ENCODE assay signal across 8 cellular contexts in the genomic region with DNA sequence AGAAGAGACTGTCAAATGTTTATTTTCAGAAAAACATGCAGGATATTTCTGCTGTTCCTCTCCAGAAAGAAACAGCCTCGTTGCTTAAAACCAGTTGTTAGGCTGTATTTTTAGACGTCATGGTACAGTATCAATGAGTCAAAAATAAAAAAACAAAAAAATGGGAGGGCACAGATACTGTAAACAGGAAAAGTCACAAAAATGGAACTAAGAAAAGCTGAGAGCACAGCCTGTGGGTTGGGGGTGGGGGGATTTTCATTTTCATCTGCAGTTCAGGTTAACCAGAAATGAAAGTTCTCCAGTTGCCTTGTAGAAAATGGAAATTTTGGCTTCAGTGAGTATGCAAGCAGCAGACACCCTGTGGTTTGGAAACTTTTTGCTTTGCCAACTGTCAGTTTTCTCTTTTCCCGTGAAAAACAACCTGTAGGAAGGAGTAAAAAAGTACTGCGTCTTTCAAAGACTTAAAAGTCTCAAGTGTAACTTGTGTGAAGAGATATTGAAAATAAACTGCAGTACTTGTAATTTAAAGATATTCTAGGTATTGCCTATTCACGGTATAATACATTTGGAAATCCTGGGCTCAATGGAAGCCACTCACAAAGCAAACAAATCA. TPM values are rescaled to one million over a fixed set of nuclear protein-coding genes. Genes with fewer than 3 reads are reported as not detected.
DNase-seq lines count a peak whose midpoint lies in the region; ATAC-seq and TF ChIP-seq lines count a peak whose summit lies in the region.

No MANE protein-coding gene starts in this region.

- no peak overlapping the region for H3K4me3 Mint-ChIP-seq in type B pancreatic cell

- peak overlapping the region; percentile 11 for H3K27ac ChIP-seq in suprapubic skin

- peaks cover 28% of the 10 kb centered on the region for H3K4me1 ChIP-seq in suprapubic skin

- no peaks in the 10 kb centered on the region for H3K9me3 Mint-ChIP-seq in type B pancreatic cell

- TF ChIP-seq CTCF in fibroblast of mammary gland (conservative IDR thresholded peaks at IDR 0.05; ENCODE audit: control insufficient read depth, insufficient read depth, low read depth, low read length) (no peak), suprapubic skin (IDR thresholded peaks at IDR 0.05) (no peak), type B pancreatic cell (conservative IDR thresholded peaks at IDR 0.05) (no peak)

- 46% methylated on average over 5 of the region's 5 CpGs for WGBS in suprapubic skin

- peak in 3 of 5 donors; percentile 15 to 82 (median 25) for DNase-seq in T-helper 1 cell
- peak; percentile 3 for DNase-seq in fibroblast of mammary gland (ENCODE audit: low read depth)
- no peak for DNase-seq in suprapubic skin (ENCODE audit: low spot score in 2 of 2)
- no peak for DNase-seq in pons (ENCODE audit: low spot score)
- no peak for DNase-seq in NCI-H82 (lab: John Stamatoyannopoulos, UW)
- no peak for DNase-seq in type B pancreatic cell (ENCODE audit: extremely low spot score, unreplicated experiment)

- H3K36me3 Mint-ChIP-seq in type B pancreatic cell = no peaks in the 10 kb centered on the region

- H3K27me3 Mint-ChIP-seq in type B pancreatic cell = no peaks in the 10 kb centered on the region

- ATAC-seq in GM18505 (IDR thresholded peaks at IDR 0.05; ENCODE audit: unreplicated experiment) (peak; percentile 78), HG02571 (IDR thresholded peaks at IDR 0.05; ENCODE audit: unreplicated experiment) (peak; percentile 86)

- H3K4me3 ChIP-seq in fibroblast of mammary gland (ENCODE audit: control insufficient read depth, low read depth, low read length) (no peak overlapping the region), suprapubic skin (no peak overlapping the region)

- no peaks in the 10 kb centered on the region for H3K27me3 ChIP-seq in suprapubic skin

- H3K9me3 ChIP-seq in suprapubic skin = no peaks in the 10 kb centered on the region

- no peaks in the 10 kb centered on the region for H3K4me1 Mint-ChIP-seq in type B pancreatic cell (ENCODE audit: unreplicated experiment)

- no peak for TF ChIP-seq EP300 in suprapubic skin (IDR thresholded peaks at IDR 0.05)

- H3K27ac Mint-ChIP-seq in type B pancreatic cell = no peak overlapping the region

- no peaks in the 10 kb centered on the region for H3K36me3 ChIP-seq in suprapubic skin

- no peak for TF ChIP-seq POLR2A in GM18505 (IDR thresholded peaks at IDR 0.05; ENCODE audit: borderline replicate concordance, extremely low read depth, insufficient read depth, insufficient read length)
- no peak for TF ChIP-seq POLR2A in suprapubic skin (IDR thresholded peaks at IDR 0.05)

RNA-seq across cellular contexts. Expression of gene FRMD4B, which starts 59.0 kb away (rescaled TPM):
- 10 to 100 TPM; 53.8 to 75.3 (median 67.8) TPM for total RNA-seq in suprapubic skin
- total RNA-seq in type B pancreatic cell (ENCODE audit: low replicate concordance) = 37.4 and 38.7 TPM in 2 replicates

Comparison
In these comparisons a context has a peak if more than half of its experiments do, and no peak if none do; other contexts are left out.
1. DNase-seq: peak in T-helper 1 cell (3 of 5) and fibroblast of mammary gland (single experiment); none in suprapubic skin (0 of 2), pons (single experiment), NCI-H82 (single experiment) and type B pancreatic cell (single experiment).